28 cellular contexts compared by ENCODE assay signal in the genomic region with DNA sequence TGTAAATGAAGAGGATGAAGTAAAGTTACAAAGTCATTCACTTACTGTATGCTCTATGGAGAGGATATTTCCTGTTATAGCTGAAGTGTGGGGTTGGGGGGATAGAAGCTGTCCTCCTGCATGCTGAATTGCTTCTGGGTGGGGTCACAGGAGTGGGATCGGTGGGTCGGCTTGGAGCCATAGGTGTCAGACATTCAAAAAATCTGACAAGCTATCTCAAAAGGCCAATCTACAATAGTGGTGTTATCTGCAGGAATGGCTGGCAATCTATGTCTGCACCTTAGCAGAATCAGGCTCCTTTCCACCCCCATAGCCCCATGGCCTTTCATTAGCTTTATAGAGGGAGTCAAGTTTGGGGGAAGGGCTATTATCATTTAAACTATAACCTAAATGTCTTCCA.
DNase-seq lines count a peak whose midpoint lies in the region; ATAC-seq, FAIRE-seq and TF ChIP-seq lines count a peak whose summit lies in the region.
"Had no signal": no experiment of that assay in that cellular context is flagged by ENCODE, and none has a peak within 500 bp of the region (broad histone marks: within the 10 kb centered on the region; RNA-seq: fewer than 3 reads in every experiment).

No MANE protein-coding gene starts in this region.

- no peak overlapping the region for H2BK15ac ChIP-seq in mesendoderm (replicated peaks; ENCODE audit: low read depth)

- H2AK5ac ChIP-seq in mesendoderm (ENCODE audit: low read length) = no peak overlapping the region

- H3K4me1 ChIP-seq in HUES6 (ENCODE audit: control insufficient read depth, insufficient read depth, low read length) (peaks cover 32% of the 10 kb centered on the region), mesendoderm (ENCODE audit: control insufficient read depth, low read depth, low read length) (peaks cover 50% of the 10 kb centered on the region)
- H3K4me1 ChIP-seq: BE2C had no signal

- no peaks in the 10 kb centered on the region for H3K36me3 Mint-ChIP-seq in osteocyte (ENCODE audit: unreplicated experiment)
- H3K36me3 Mint-ChIP-seq: CD14-positive monocyte; CD4-positive, alpha-beta memory T cell; CD4-positive, CD25-positive, alpha-beta regulatory T cell; CD8-positive, alpha-beta memory T cell had no signal

- no peaks in the 10 kb centered on the region for H3K36me3 ChIP-seq in HUES6 (ENCODE audit: control insufficient read depth, insufficient read depth, low read length)
- no peaks in the 10 kb centered on the region for H3K36me3 ChIP-seq in bronchial epithelial cell (ENCODE audit: control insufficient read depth, insufficient read depth, low read length)
- H3K36me3 ChIP-seq in mesendoderm (ENCODE audit: control insufficient read depth, insufficient read depth, low read length) = no peaks in the 10 kb centered on the region
- H3K36me3 ChIP-seq: BE2C, BLaER1 had no signal

- H2BK120ac ChIP-seq in mesendoderm (ENCODE audit: low read depth, low read length) = peak overlapping the region; percentile 96

- no peak overlapping the region for H3K27ac Mint-ChIP-seq in osteocyte (ENCODE audit: unreplicated experiment)
- H3K27ac Mint-ChIP-seq: CD14-positive monocyte; CD4-positive, alpha-beta memory T cell; CD8-positive, alpha-beta memory T cell had no signal

- H4K8ac ChIP-seq in mesendoderm (ENCODE audit: low read depth, low read length) = no peak overlapping the region

- peak; percentile 7 for FAIRE-seq in bronchial epithelial cell (lab: Jason Lieb, UNC)
- FAIRE-seq: A204.1, GM12878, GM12892, GM18507 had no signal

- H3K79me2 ChIP-seq in mesendoderm (ENCODE audit: control insufficient read depth, insufficient read depth, low read length) = no peaks in the 10 kb centered on the region

- H3K4ac ChIP-seq in mesendoderm (ENCODE audit: low read depth, low read length) = no peak overlapping the region

- H3K56ac ChIP-seq in mesendoderm (ENCODE audit: low read length) = peak overlapping the region; percentile 89

- H3K27me3 Mint-ChIP-seq in osteocyte (ENCODE audit: unreplicated experiment) = peaks cover 36% of the 10 kb centered on the region

- DNase-seq in bronchial epithelial cell (ENCODE audit: low read depth) (no peak), mesendoderm (peak; percentile 92), osteocyte (ENCODE audit: extremely low spot score, unreplicated experiment) (no peak), NCI-H1092 treated with DMSO at 0.1 percent for 48 hours (lab: John Stamatoyannopoulos, UW) (no peak), NCI-H446 treated with DMSO at 0.1 percent for 48 hours (lab: John Stamatoyannopoulos, UW) (no peak)
- DNase-seq: 8988T; ACHN; BE2C; C1 segment of cervical spinal cord; CD4-positive, alpha-beta memory T cell; CD4-positive, CD25-positive, alpha-beta regulatory T cell; CD8-positive, alpha-beta memory T cell; COR-L47; DMS 273 treated with DMSO at 0.1 percent for 48 hours; DMS153; DMS53; DMS79; DND-41; EL; GDM1 had no signal

- no peak overlapping the region for H3K23ac ChIP-seq in mesendoderm (ENCODE audit: low read length)

- H3K27me3 ChIP-seq in HUES6 (ENCODE audit: control insufficient read depth, insufficient read depth, low read length) (no peaks in the 10 kb centered on the region), bronchial epithelial cell (ENCODE audit: control insufficient read depth, insufficient read depth, low read length) (peaks cover 4% of the 10 kb centered on the region), mesendoderm (ENCODE audit: insufficient read depth, low read length, poor library complexity) (no peaks in the 10 kb centered on the region)
- H3K27me3 ChIP-seq: BLaER1 had no signal

- peak overlapping the region; percentile 98 for H3K18ac ChIP-seq in mesendoderm (ENCODE audit: low read length)

- peak overlapping the region; percentile 40 for H3K9ac ChIP-seq in HUES6 (ENCODE audit: low read length)
- peak overlapping the region; percentile 68 for H3K9ac ChIP-seq in mesendoderm (ENCODE audit: low read length)
- H3K9ac ChIP-seq: BLaER1 had no signal

- no peaks in the 10 kb centered on the region for H3K9me3 ChIP-seq in HUES6 (ENCODE audit: control insufficient read depth, insufficient read depth, low read depth, low read length)
- H3K9me3 ChIP-seq: BE2C, BLaER1 had no signal

- H3K79me1 ChIP-seq in mesendoderm (ENCODE audit: low read length) = no peaks in the 10 kb centered on the region

- H3K4me2 ChIP-seq in mesendoderm (ENCODE audit: low read length) = no peak overlapping the region
- H3K4me2 ChIP-seq: BLaER1 had no signal

- H3K4me1 Mint-ChIP-seq in osteocyte (ENCODE audit: unreplicated experiment) = peaks cover 27% of the 10 kb centered on the region

- ATAC-seq in GM18861 (IDR thresholded peaks at IDR 0.05; ENCODE audit: unreplicated experiment) = no peak
- ATAC-seq: GM12878 had no signal

- no peak for TF ChIP-seq CTCF in bronchial epithelial cell (IDR thresholded peaks at IDR 0.05; ENCODE audit: insufficient read depth, low read length, severe bottlenecking)
- no peak for TF ChIP-seq CTCF in osteocyte (IDR thresholded peaks at IDR 0.05)

- H4K5ac ChIP-seq in mesendoderm (ENCODE audit: low read length) = no peak overlapping the region

- H3K4me3 Mint-ChIP-seq in osteocyte (ENCODE audit: unreplicated experiment) = no peak overlapping the region
- H3K4me3 Mint-ChIP-seq: CD14-positive monocyte; CD4-positive, alpha-beta memory T cell; CD4-positive, CD25-positive, alpha-beta regulatory T cell; CD8-positive, alpha-beta memory T cell had no signal

- H3K9me3 Mint-ChIP-seq in osteocyte (ENCODE audit: unreplicated experiment) = no peaks in the 10 kb centered on the region
- H3K9me3 Mint-ChIP-seq: CD14-positive monocyte; CD4-positive, alpha-beta memory T cell; CD4-positive, CD25-positive, alpha-beta regulatory T cell had no signal

- no peak overlapping the region; the same call in 1 of the 2 replicates for H3K27ac ChIP-seq in HUES6 (ENCODE audit: low read depth, low read length)
- H3K27ac ChIP-seq in mesendoderm (ENCODE audit: low read depth, low read length) = peak overlapping the region; percentile 77
- H3K27ac ChIP-seq: BLaER1 had no signal

- H3K4me3 ChIP-seq in HUES6 (ENCODE audit: low read depth, low read length) = no peak overlapping the region
- no peak overlapping the region for H3K4me3 ChIP-seq in bronchial epithelial cell (ENCODE audit: low read depth, low read length)
- no peak overlapping the region for H3K4me3 ChIP-seq in mesendoderm (ENCODE audit: low read length)
- H3K4me3 ChIP-seq: BLaER1, GM12878 had no signal

- WGBS in mesendoderm (ENCODE audit: extremely low coverage, insufficient coverage, low lambda C conversion rate) = no CpG with 5 or more reads among the region's 2 CpGs

- H2BK5ac ChIP-seq in mesendoderm (ENCODE audit: low read length) = peak overlapping the region; percentile 100
